In the genomic region with DNA sequence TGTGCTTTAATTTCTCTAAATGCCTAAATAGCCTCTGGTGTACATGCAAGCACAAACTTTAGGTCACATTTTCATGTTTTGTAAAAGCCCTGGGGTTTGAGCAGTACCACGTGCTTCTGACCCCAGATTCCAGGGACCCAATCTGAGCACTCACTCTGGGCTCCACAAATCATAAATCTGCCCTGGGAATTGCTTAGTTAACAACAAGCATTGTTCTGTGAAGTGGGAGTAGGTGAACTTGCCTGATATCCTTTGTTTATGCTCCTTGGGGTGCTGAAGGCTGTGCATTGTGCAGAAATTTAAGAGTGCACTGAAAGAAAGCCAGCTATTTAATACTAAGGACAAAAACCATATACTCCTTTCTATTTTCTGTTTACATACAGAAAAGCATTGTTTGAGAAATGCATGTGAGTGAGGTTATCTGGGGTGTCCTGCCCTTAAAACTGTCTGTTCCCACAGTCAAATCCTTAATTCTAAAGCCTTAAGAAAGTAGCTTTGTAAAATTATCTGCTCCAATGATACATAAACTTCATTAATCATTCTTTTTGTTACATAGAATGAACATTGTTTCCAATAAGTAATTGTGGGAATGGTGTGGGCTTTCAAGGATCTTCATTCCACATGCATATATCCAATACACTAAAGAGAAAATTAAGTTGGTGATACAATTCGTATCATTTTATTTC, we compare ENCODE assay signal across 1 cellular context.
A peak's percentile ranks its signal among the peaks of the same experiment; 100 is the strongest.
TF ChIP-seq lines count a peak whose summit lies in the region.

No MANE protein-coding gene starts in this region.

TF ChIP-seq in Ishikawa, 13 proteins besides CTCF, POLR2A, EP300 and RAD21 (continued from another document):
- TF ChIP-seq, protein P1, sequence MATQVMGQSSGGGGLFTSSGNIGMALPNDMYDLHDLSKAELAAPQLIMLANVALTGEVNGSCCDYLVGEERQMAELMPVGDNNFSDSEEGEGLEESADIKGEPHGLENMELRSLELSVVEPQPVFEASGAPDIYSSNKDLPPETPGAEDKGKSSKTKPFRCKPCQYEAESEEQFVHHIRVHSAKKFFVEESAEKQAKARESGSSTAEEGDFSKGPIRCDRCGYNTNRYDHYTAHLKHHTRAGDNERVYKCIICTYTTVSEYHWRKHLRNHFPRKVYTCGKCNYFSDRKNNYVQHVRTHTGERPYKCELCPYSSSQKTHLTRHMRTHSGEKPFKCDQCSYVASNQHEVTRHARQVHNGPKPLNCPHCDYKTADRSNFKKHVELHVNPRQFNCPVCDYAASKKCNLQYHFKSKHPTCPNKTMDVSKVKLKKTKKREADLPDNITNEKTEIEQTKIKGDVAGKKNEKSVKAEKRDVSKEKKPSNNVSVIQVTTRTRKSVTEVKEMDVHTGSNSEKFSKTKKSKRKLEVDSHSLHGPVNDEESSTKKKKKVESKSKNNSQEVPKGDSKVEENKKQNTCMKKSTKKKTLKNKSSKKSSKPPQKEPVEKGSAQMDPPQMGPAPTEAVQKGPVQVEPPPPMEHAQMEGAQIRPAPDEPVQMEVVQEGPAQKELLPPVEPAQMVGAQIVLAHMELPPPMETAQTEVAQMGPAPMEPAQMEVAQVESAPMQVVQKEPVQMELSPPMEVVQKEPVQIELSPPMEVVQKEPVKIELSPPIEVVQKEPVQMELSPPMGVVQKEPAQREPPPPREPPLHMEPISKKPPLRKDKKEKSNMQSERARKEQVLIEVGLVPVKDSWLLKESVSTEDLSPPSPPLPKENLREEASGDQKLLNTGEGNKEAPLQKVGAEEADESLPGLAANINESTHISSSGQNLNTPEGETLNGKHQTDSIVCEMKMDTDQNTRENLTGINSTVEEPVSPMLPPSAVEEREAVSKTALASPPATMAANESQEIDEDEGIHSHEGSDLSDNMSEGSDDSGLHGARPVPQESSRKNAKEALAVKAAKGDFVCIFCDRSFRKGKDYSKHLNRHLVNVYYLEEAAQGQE (IDR thresholded peaks at IDR 0.05; ENCODE audit: low read depth), result no peak
- TF ChIP-seq CREB1 (IDR thresholded peaks at IDR 0.05; ENCODE audit: low read depth) (no peak), NFIC (IDR thresholded peaks at IDR 0.05) (peak; percentile 95), CEBPB (IDR thresholded peaks at IDR 0.05) (peak; percentile 68), ZBTB7A (IDR thresholded peaks at IDR 0.05; ENCODE audit: low read depth) (no peak), TAF1 (IDR thresholded peaks at IDR 0.05; ENCODE audit: low read depth) (no peak), YY1 (IDR thresholded peaks at IDR 0.05; ENCODE audit: low read depth) (no peak), TEAD4 (IDR thresholded peaks at IDR 0.05) (peak; percentile 96)
- TF ChIP-seq, protein P2, sequence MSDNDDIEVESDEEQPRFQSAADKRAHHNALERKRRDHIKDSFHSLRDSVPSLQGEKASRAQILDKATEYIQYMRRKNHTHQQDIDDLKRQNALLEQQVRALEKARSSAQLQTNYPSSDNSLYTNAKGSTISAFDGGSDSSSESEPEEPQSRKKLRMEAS (IDR thresholded peaks at IDR 0.05), result peak; percentile 91
